Comparison of ENCODE assay signal across 15 cellular contexts in the genomic region with DNA sequence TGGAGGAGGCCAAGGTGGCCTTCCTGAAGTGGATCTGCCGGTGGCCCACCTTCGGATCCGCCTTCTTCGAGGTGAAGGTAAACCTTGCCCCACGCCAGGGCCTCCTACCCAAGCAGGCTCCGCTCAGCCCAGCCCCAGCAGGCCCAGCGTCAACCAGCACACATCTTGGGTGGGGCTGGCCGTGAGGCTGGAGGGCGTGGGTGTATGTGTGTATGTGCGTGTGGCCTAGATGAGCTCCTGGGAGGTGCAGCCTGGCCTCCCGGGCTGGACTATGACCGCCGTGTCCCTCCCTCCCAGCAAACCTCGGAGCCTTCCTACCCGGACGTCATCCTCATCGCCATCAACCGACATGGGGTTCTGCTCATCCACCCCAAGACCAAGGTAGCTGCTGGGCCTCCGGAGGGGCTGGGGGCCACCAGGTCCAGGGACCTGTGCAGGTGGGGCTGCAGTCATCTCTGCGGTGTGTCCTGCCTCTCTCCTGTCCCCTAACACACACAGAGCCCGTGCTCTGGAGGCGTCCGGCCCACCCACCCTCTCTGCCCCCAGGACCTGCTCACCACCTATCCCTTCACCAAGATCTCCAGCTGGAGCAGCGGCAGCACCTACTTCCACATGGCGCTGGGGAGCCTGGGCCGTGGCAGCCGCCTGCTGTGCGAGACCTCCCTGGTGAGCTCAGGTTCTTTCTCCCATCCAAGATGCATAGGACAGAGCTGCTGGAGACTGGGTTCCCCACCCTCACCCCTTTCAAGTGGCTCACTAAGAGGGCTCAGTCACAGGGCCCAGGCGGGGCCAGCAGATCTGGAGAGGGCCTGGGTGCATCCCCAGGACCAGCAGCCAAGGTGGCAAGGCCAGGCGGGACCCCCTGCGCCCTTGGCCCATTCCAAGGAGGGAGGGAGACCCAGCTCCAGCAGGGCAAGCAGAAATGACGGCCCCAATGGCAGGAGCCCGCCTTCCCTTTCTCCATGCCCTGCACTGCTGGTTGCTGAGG. TPM values are rescaled to one million over a fixed set of nuclear protein-coding genes. Genes with fewer than 3 reads are reported as not detected.
A peak's percentile ranks its signal among the peaks of the same experiment; 100 is the strongest.
DNase-seq lines count a peak whose midpoint lies in the region; ATAC-seq and TF ChIP-seq lines count a peak whose summit lies in the region.
"Had no signal": no experiment of that assay in that cellular context is flagged by ENCODE, and none has a peak within 500 bp of the region (broad histone marks: within the 10 kb centered on the region; RNA-seq: fewer than 3 reads in every experiment).

No MANE protein-coding gene starts in this region.

- H3K9me3 ChIP-seq in mesodermal cell (ENCODE audit: control insufficient read depth, low read length) = no peaks in the 10 kb centered on the region
- H3K9me3 ChIP-seq in thoracic aorta = no peaks in the 10 kb centered on the region
- H3K9me3 ChIP-seq: thyroid gland had no signal

- ATAC-seq in thoracic aorta (ENCODE audit: insufficient number of reproducible peaks, low FRiP score, low read depth) = no peak
- ATAC-seq in HG03175 (IDR thresholded peaks at IDR 0.05; ENCODE audit: unreplicated experiment) = no peak

- H3K4me3 Mint-ChIP-seq in activated naive CD4-positive, alpha-beta T cell treated with anti-CD3 and anti-CD28 coated beads for 36 hours = no peak overlapping the region
- no peak overlapping the region for H3K4me3 Mint-ChIP-seq in activated T-helper 1 cell treated with anti-CD3 and anti-CD28 coated beads, Interleukin-12 subunit alpha, Interleukin-12 subunit beta, Interleukin-2, Interleukin-4 antibody, amounts not matched to agents 30 ng/mL and 10 ng/mL and 1 ng/mL, durations not matched to agents 14 hours and 24 hours and 36 hours

- peaks cover 75% of the 10 kb centered on the region for H3K4me1 Mint-ChIP-seq in activated naive CD4-positive, alpha-beta T cell treated with anti-CD3 and anti-CD28 coated beads for 36 hours (ENCODE audit: low read depth)
- peaks cover 7% of the 10 kb centered on the region for H3K4me1 Mint-ChIP-seq in activated T-helper 1 cell treated with anti-CD3 and anti-CD28 coated beads, Interleukin-12 subunit alpha, Interleukin-12 subunit beta, Interleukin-2, Interleukin-4 antibody, amounts not matched to agents 30 ng/mL and 10 ng/mL and 1 ng/mL, durations not matched to agents 14 hours and 24 hours and 36 hours (ENCODE audit: low read depth)

- H3K27me3 ChIP-seq in thoracic aorta (replicated peaks; ENCODE audit: insufficient read depth) = no peaks in the 10 kb centered on the region
- H3K27me3 ChIP-seq: thyroid gland had no signal

- no peak for TF ChIP-seq CTCF in thoracic aorta (IDR thresholded peaks at IDR 0.05)

- peak overlapping the region; percentile 73 for H3K27ac Mint-ChIP-seq in activated naive CD4-positive, alpha-beta T cell treated with anti-CD3 and anti-CD28 coated beads for 36 hours
- peak overlapping the region; percentile 40 for H3K27ac Mint-ChIP-seq in activated T-helper 1 cell treated with anti-CD3 and anti-CD28 coated beads, Interleukin-12 subunit alpha, Interleukin-12 subunit beta, Interleukin-2, Interleukin-4 antibody, amounts not matched to agents 30 ng/mL and 10 ng/mL and 1 ng/mL, durations not matched to agents 14 hours and 24 hours and 36 hours

- intact Hi-C loops in activated naive CD4-positive, alpha-beta T cell treated with anti-CD3 and anti-CD28 coated beads for 36 hours (cut with micrococcal nuclease) = loop anchor here (5.0 kb wide), 1 partner anchor 219 kb away; a partner anchor contains a TSS
- intact Hi-C loops in activated T-helper 1 cell treated with anti-CD3 and anti-CD28 coated beads, Interleukin-12 subunit alpha, Interleukin-12 subunit beta, Interleukin-2, Interleukin-4 antibody, amounts not matched to agents 30 ng/mL and 10 ng/mL and 1 ng/mL, durations not matched to agents 14 hours and 24 hours and 36 hours (cut with micrococcal nuclease) = no loop called here

- H3K9me3 Mint-ChIP-seq in activated naive CD4-positive, alpha-beta T cell treated with anti-CD3 and anti-CD28 coated beads for 36 hours = no peaks in the 10 kb centered on the region
- no peaks in the 10 kb centered on the region for H3K9me3 Mint-ChIP-seq in activated T-helper 1 cell treated with anti-CD3 and anti-CD28 coated beads, Interleukin-12 subunit alpha, Interleukin-12 subunit beta, Interleukin-2, Interleukin-4 antibody, amounts not matched to agents 30 ng/mL and 10 ng/mL and 1 ng/mL, durations not matched to agents 14 hours and 24 hours and 36 hours

- H3K27me3 Mint-ChIP-seq in activated naive CD4-positive, alpha-beta T cell treated with anti-CD3 and anti-CD28 coated beads for 36 hours (ENCODE audit: low read depth) = no peaks in the 10 kb centered on the region
- H3K27me3 Mint-ChIP-seq in activated T-helper 1 cell treated with anti-CD3 and anti-CD28 coated beads, Interleukin-12 subunit alpha, Interleukin-12 subunit beta, Interleukin-2, Interleukin-4 antibody, amounts not matched to agents 30 ng/mL and 10 ng/mL and 1 ng/mL, durations not matched to agents 14 hours and 24 hours and 36 hours (ENCODE audit: insufficient read depth) = no peaks in the 10 kb centered on the region

- in situ Hi-C loops in ACHN (cut with HindIII; ENCODE audit: low pct_ligation_motif_present, low pct_unique_long_range_greater_than_20kb, low sequenced_read_pairs) = no loop called here

- H3K4me1 ChIP-seq in mesodermal cell (ENCODE audit: control insufficient read depth, insufficient read depth, low read length, poor library complexity, severe bottlenecking) = peaks cover 33% of the 10 kb centered on the region
- peaks cover 27 to 52% of the 10 kb centered on the region in 2 donors for H3K4me1 ChIP-seq in thoracic aorta (ENCODE audit: control insufficient read depth in 1 of 2, low read depth in 2 of 2)

- peak overlapping the region; percentile 84 for H3K27ac ChIP-seq in mesodermal cell (ENCODE audit: low read depth, low read length, severe bottlenecking)
- peak overlapping the region; percentile 86 for H3K27ac ChIP-seq in thoracic aorta

- DNase-seq in activated naive CD4-positive, alpha-beta T cell treated with anti-CD3 and anti-CD28 coated beads for 36 hours = no peak
- DNase-seq in activated naive CD4-positive, alpha-beta T cell treated with anti-CD3 and anti-CD28 coated beads, Interleukin-2, amount 50 U/mL, for 16 hours = no peak
- DNase-seq in activated T-helper 1 cell treated with anti-CD3 and anti-CD28 coated beads, Interleukin-12 subunit alpha, Interleukin-12 subunit beta, Interleukin-2, Interleukin-4 antibody, amounts not matched to agents 30 ng/mL and 10 ng/mL and 1 ng/mL, durations not matched to agents 14 hours and 24 hours and 36 hours (ENCODE audit: low spot score) = no peak
- DNase-seq in thoracic aorta (ENCODE audit: low spot score) (no peak), OCI-M2 (lab: John Stamatoyannopoulos, UW; ENCODE audit: unreplicated experiment) (no peak), ACHN (no peak)
- DNase-seq: amygdala; DMS79 treated with DMSO at 0.1 percent for 48 hours; effector CD4-positive, alpha-beta T cell; HCEC 1CT; NCI-H1694; thyroid gland had no signal

- H3K36me3 Mint-ChIP-seq in activated naive CD4-positive, alpha-beta T cell treated with anti-CD3 and anti-CD28 coated beads for 36 hours (ENCODE audit: low read depth) = peaks cover 3% of the 10 kb centered on the region
- H3K36me3 Mint-ChIP-seq in activated T-helper 1 cell treated with anti-CD3 and anti-CD28 coated beads, Interleukin-12 subunit alpha, Interleukin-12 subunit beta, Interleukin-2, Interleukin-4 antibody, amounts not matched to agents 30 ng/mL and 10 ng/mL and 1 ng/mL, durations not matched to agents 14 hours and 24 hours and 36 hours (ENCODE audit: low read depth) = no peaks in the 10 kb centered on the region

- no peak overlapping the region for H3K4me3 ChIP-seq in mesodermal cell (ENCODE audit: extremely low read depth, insufficient read depth, low read length, poor library complexity, severe bottlenecking)
- H3K4me3 ChIP-seq in thoracic aorta = no peak overlapping the region
- H3K4me3 ChIP-seq: thyroid gland had no signal

- WGBS in mesodermal cell (ENCODE audit: insufficient coverage in 2 of 2), 2 experiments = 95 to 98% methylated on average over 18 to 29 of the region's 33 CpGs

- H3K36me3 ChIP-seq in mesodermal cell (ENCODE audit: control insufficient read depth, insufficient read depth, low read length) (no peaks in the 10 kb centered on the region), thoracic aorta (peaks cover 27% of the 10 kb centered on the region)
- H3K36me3 ChIP-seq: thyroid gland had no signal

- CTCF ChIA-PET in activated naive CD4-positive, alpha-beta T cell treated with anti-CD3 and anti-CD28 coated beads for 36 hours (lab: Charles Lee) = interaction anchor here (0.8 to 2.7 kb wide), 2 partner anchors 8 to 45 kb away, joined by 5 to 12 read pairs; no protein-coding TSS in a partner anchor

RNA-seq across cellular contexts. Expression of a gene that starts 9.4 kb away (rescaled TPM):
- total RNA-seq in activated naive CD4-positive, alpha-beta T cell treated with anti-CD3 and anti-CD28 coated beads for 36 hours = not detected
- not detected in 2 replicates for total RNA-seq in activated T-helper 1 cell treated with anti-CD3 and anti-CD28 coated beads, Interleukin-12 subunit alpha, Interleukin-12 subunit beta, Interleukin-2, Interleukin-4 antibody, amounts not matched to agents 30 ng/mL and 10 ng/mL and 1 ng/mL, durations not matched to agents 14 hours and 24 hours and 36 hours
- 0.96 TPM for polyA plus RNA-seq in mesodermal cell (2013, experiment 1 of 2)
- 0.86 TPM for polyA plus RNA-seq in mesodermal cell (2013, experiment 2 of 2)
- total RNA-seq in thoracic aorta = not detected
- total RNA-seq: mesenteric fat pad, thyroid gland had no signal

RNA-seq across cellular contexts. Expression of a gene that starts 38.8 kb away (rescaled TPM):
- 10 to 100 TPM; 14.6 to 15.5 TPM for total RNA-seq in activated naive CD4-positive, alpha-beta T cell treated with anti-CD3 and anti-CD28 coated beads for 36 hours
- total RNA-seq in activated T-helper 1 cell treated with anti-CD3 and anti-CD28 coated beads, Interleukin-12 subunit alpha, Interleukin-12 subunit beta, Interleukin-2, Interleukin-4 antibody, amounts not matched to agents 30 ng/mL and 10 ng/mL and 1 ng/mL, durations not matched to agents 14 hours and 24 hours and 36 hours = 4.8 and 5.1 TPM in 2 replicates
- 6.5 TPM for polyA plus RNA-seq in mesodermal cell (2013, experiment 1 of 2)
- polyA plus RNA-seq in mesodermal cell (2013, experiment 2 of 2) = 5.1 TPM
- 100 to 1,000 TPM; 177 to 246 TPM for total RNA-seq in thoracic aorta

Comparison
In these comparisons a context has a peak if more than half of its experiments do, and no peak if none do; other contexts are left out.
1. RNA of a gene that starts 38.8 kb away (total RNA-seq): 177 to 246 TPM in thoracic aorta; 14.6 to 15.5 TPM in activated naive CD4-positive, alpha-beta T cell treated with anti-CD3 and anti-CD28 coated beads for 36 hours and 4.8 to 5.1 TPM in activated T-helper 1 cell treated with anti-CD3 and anti-CD28 coated beads, Interleukin-12 subunit alpha, Interleukin-12 subunit beta, Interleukin-2, Interleukin-4 antibody, amounts not matched to agents 30 ng/mL and 10 ng/mL and 1 ng/mL, durations not matched to agents 14 hours and 24 hours and 36 hours; every median in the first group is over 10 times any median in the second.